In genomic region chr3:123818921-123819429, GRCh38 we compare ENCODE assay signal across 1 cellular context.
A peak's percentile ranks its signal among the peaks of the same experiment; 100 is the strongest.
TF ChIP-seq lines count a peak whose summit lies in the region.

No MANE protein-coding gene starts in this region.

TF ChIP-seq in HepG2, 621 proteins besides CTCF, POLR2A, EP300 and RAD21 (continued from another document and continues in another):
- TF ChIP-seq NR0B2 (CRISPR knock-in tag; IDR thresholded peaks at IDR 0.05) (no peak), ZNF292 (CRISPR knock-in tag; IDR thresholded peaks at IDR 0.05; ENCODE audit: borderline replicate concordance, low read depth) (peak; percentile 67; the same call in 1 of the 2 replicates), CEBPG (CRISPR knock-in tag; IDR thresholded peaks at IDR 0.05) (peak; percentile 64), KMT2A (CRISPR knock-in tag; IDR thresholded peaks at IDR 0.05) (no peak), ZFP90 (CRISPR knock-in tag; IDR thresholded peaks at IDR 0.05; ENCODE audit: borderline replicate concordance) (no peak), SRSF4 (IDR thresholded peaks at IDR 0.05; ENCODE audit: low read depth, low read length, poor library complexity, severe bottlenecking) (no peak), BHLHE40 (IDR thresholded peaks at IDR 0.05; ENCODE audit: low read length) (no peak), ZNF597 (CRISPR knock-in tag; IDR thresholded peaks at IDR 0.05) (no peak), PHF5A (CRISPR knock-in tag; IDR thresholded peaks at IDR 0.05; ENCODE audit: low read depth, unreplicated experiment) (no peak), BRCA1 (CRISPR knock-in tag; IDR thresholded peaks at IDR 0.05) (no peak), ZNF281 (CRISPR knock-in tag; IDR thresholded peaks at IDR 0.05; ENCODE audit: borderline replicate concordance) (peak; percentile 70; the same call in 1 of the 2 replicates), ZNF441 (CRISPR knock-in tag; IDR thresholded peaks at IDR 0.05; ENCODE audit: borderline replicate concordance) (no peak), ATF1 (CRISPR knock-in tag; IDR thresholded peaks at IDR 0.05) (no peak), SATB2 (CRISPR knock-in tag; IDR thresholded peaks at IDR 0.05) (no peak), NKX3-1 (CRISPR knock-in tag; IDR thresholded peaks at IDR 0.05) (no peak), MIXL1 (CRISPR knock-in tag; IDR thresholded peaks at IDR 0.05) (no peak), GABPB1 (CRISPR knock-in tag; IDR thresholded peaks at IDR 0.05) (no peak), SOX5 (CRISPR knock-in tag; IDR thresholded peaks at IDR 0.05; ENCODE audit: borderline replicate concordance) (peak; percentile 87; the same call in 1 of the 2 replicates), BCL6 (CRISPR knock-in tag; IDR thresholded peaks at IDR 0.05) (peak; percentile 57), IRF1 (CRISPR knock-in tag; IDR thresholded peaks at IDR 0.05; ENCODE audit: low read depth) (no peak), TCF7L2 (IDR thresholded peaks at IDR 0.05; ENCODE audit: low read depth, low read length) (peak; percentile 69; the same call in 1 of the 2 replicates), TBX2 (CRISPR knock-in tag; IDR thresholded peaks at IDR 0.05; ENCODE audit: borderline replicate concordance) (peak; percentile 50; the same call in 1 of the 2 replicates), ZFP41 (CRISPR knock-in tag; IDR thresholded peaks at IDR 0.05; ENCODE audit: borderline replicate concordance) (no peak), ZNF574 (CRISPR knock-in tag; IDR thresholded peaks at IDR 0.05) (no peak), GATAD2A (CRISPR knock-in tag; IDR thresholded peaks at IDR 0.05) (peak; percentile 61), ATF5 (CRISPR knock-in tag; IDR thresholded peaks at IDR 0.05; ENCODE audit: low read depth) (no peak), ZBTB44 (CRISPR knock-in tag; IDR thresholded peaks at IDR 0.05) (no peak), NR2F1 (CRISPR knock-in tag; IDR thresholded peaks at IDR 0.05) (no peak), PHF20 (CRISPR knock-in tag; IDR thresholded peaks at IDR 0.05) (no peak), ZNF414 (CRISPR knock-in tag; IDR thresholded peaks at IDR 0.05) (no peak), CREB3 (CRISPR knock-in tag; IDR thresholded peaks at IDR 0.05) (no peak), ZNF841 (CRISPR knock-in tag; IDR thresholded peaks at IDR 0.05; ENCODE audit: borderline replicate concordance) (no peak), PRDM10 (CRISPR knock-in tag; IDR thresholded peaks at IDR 0.05; ENCODE audit: low read depth) (no peak), ELF4 (CRISPR knock-in tag; IDR thresholded peaks at IDR 0.05; ENCODE audit: borderline replicate concordance) (no peak), DBP (CRISPR knock-in tag; IDR thresholded peaks at IDR 0.05; ENCODE audit: not compliant biosample characterization) (no peak), SAFB2 (CRISPR knock-in tag; IDR thresholded peaks at IDR 0.05; ENCODE audit: borderline replicate concordance, low read depth) (no peak), GLI4 (CRISPR knock-in tag; IDR thresholded peaks at IDR 0.05; ENCODE audit: borderline replicate concordance) (no peak), ZBTB46 (CRISPR knock-in tag; IDR thresholded peaks at IDR 0.05; ENCODE audit: borderline replicate concordance) (no peak), THAP8 (CRISPR knock-in tag; IDR thresholded peaks at IDR 0.05; ENCODE audit: borderline replicate concordance) (no peak), ZNF724P (CRISPR knock-in tag; IDR thresholded peaks at IDR 0.05; ENCODE audit: borderline replicate concordance) (no peak), THAP11 (CRISPR knock-in tag; IDR thresholded peaks at IDR 0.05) (no peak), ZNF782 (CRISPR knock-in tag; IDR thresholded peaks at IDR 0.05; ENCODE audit: borderline replicate concordance) (no peak), SIX1 (CRISPR knock-in tag; IDR thresholded peaks at IDR 0.05; ENCODE audit: borderline replicate concordance) (no peak)
